ENCODE assay signal across 30 cellular contexts in the genomic region with DNA sequence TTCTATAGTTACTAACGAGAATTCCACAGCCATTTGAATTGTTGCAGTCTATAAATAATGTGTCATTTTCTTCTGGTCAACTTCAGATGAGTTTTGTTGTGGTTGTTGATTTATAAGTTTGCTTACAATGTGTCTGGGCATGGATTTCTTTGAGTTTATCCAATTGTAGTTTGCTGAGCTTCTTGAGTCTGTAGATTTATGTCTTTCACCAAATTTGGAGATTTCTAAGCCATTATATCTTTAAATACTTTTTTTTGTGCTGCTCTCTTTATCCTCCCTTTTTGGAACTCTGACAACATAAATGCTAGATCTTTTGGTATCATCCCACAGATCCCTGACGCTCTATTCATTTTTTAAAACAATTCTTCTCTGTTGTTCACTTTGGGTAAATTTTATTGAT.
"Had no signal": no experiment of that assay in that cellular context is flagged by ENCODE, and none has a peak within 500 bp of the region (broad histone marks: within the 10 kb centered on the region; RNA-seq: fewer than 3 reads in every experiment).

No MANE protein-coding gene starts in this region.

- H3K27me3 ChIP-seq: adrenal gland, ascending aorta, body of pancreas, brain microvascular endothelial cell, breast epithelium, cardiac muscle cell had no signal

- H3K4me3 ChIP-seq: adrenal gland, ascending aorta, body of pancreas, breast epithelium, cardiac muscle cell had no signal

- DNase-seq: activated effector memory CD4-positive, alpha-beta T cell treated with anti-CD3 and anti-CD28 coated beads, Interleukin-2, amount 50 U/mL, for 16 hours; activated effector memory CD4-positive, alpha-beta T cell treated with Interleukin-2 at 50 U/mL for 16 hours; activated gamma-delta T cell; activated gamma-delta T cell treated with Interleukin-2 at 50 U/mL for 16 hours; activated naive CD4-positive, alpha-beta T cell; activated naive CD4-positive, alpha-beta T cell treated with anti-CD3 and anti-CD28 coated beads for 36 hours; activated naive CD4-positive, alpha-beta T cell treated with anti-CD3 and anti-CD28 coated beads, Interleukin-2, amount 10 ng/mL, durations not matched to agents 7 days and 5 days; activated naive CD4-positive, alpha-beta T cell treated with anti-CD3 and anti-CD28 coated beads, Interleukin-2, amount 50 U/mL, for 16 hours; activated naive CD4-positive, alpha-beta T cell treated with Interleukin-2 at 50 U/mL for 16 hours; activated naive CD8-positive, alpha-beta T cell treated with anti-CD3 and anti-CD28 coated beads for 36 hours; activated naive CD8-positive, alpha-beta T cell treated with anti-CD3 and anti-CD28 coated beads, Interleukin-2, amount 10 ng/mL, durations not matched to agents 7 days and 5 days; activated naive CD8-positive, alpha-beta T cell treated with anti-CD3 and anti-CD28 coated beads, Interleukin-2, amount 50 U/mL, for 24 hours; activated T-cell treated with anti-CD3 and anti-CD28 coated beads, Interleukin-2, amount 50 U/mL, for 4 hours; activated T-cell treated with anti-CD3 and anti-CD28 coated beads, Interleukin-2, amount 50 U/mL, for 48 hours; activated T-cell treated with anti-CD3 and anti-CD28 coated beads, Interleukin-2, amount 50 U/mL, for 72 hours; adrenal gland; amniotic stem cell; amygdala; anterior cingulate cortex; aorta; body of pancreas; brain microvascular endothelial cell; caudate nucleus; central memory CD4-positive, alpha-beta T cell; cerebellar nuclear complex had no signal

- H3K36me3 ChIP-seq: adrenal gland, ascending aorta, brain microvascular endothelial cell, breast epithelium, cardiac muscle cell had no signal

- H3K4me1 ChIP-seq: adrenal gland, ascending aorta, body of pancreas, breast epithelium had no signal

- H3K9me3 ChIP-seq: adrenal gland, body of pancreas had no signal

- ATAC-seq: activated naive CD4-positive, alpha-beta T cell treated with anti-CD3 and anti-CD28 coated beads, Interleukin-2, amount 50 U/mL, for 72 hours; activated naive CD8-positive, alpha-beta T cell treated with anti-CD3 and anti-CD28 coated beads, Interleukin-2, amount 50 U/mL, for 24 hours; activated T-cell treated with anti-CD3 and anti-CD28 coated beads, Interleukin-2, amount 50 U/mL, for 4 hours; activated T-cell treated with anti-CD3 and anti-CD28 coated beads, Interleukin-2, amount 50 U/mL, for 72 hours; activated T-helper 17 cell treated with anti-CD3 and anti-CD28 coated beads, Interleukin-2, amount 50 U/mL, for 72 hours; body of pancreas had no signal

- H3K27ac ChIP-seq: adrenal gland, ascending aorta, body of pancreas, brain microvascular endothelial cell, breast epithelium, cardiac muscle cell had no signal
